ENCODE assay signal across 12 cellular contexts in genomic region chr15:39079296-39079834, GRCh38.
DNase-seq lines count a peak whose midpoint lies in the region; ATAC-seq, FAIRE-seq and TF ChIP-seq lines count a peak whose summit lies in the region.
"Had no signal": no experiment of that assay in that cellular context is flagged by ENCODE, and none has a peak within 500 bp of the region (broad histone marks: within the 10 kb centered on the region; RNA-seq: fewer than 3 reads in every experiment).

No MANE protein-coding gene starts in this region.

- H3K27me3 ChIP-seq in osteoblast (ENCODE audit: insufficient read depth, low read length) = no peaks in the 10 kb centered on the region
- no peaks in the 10 kb centered on the region for H3K27me3 ChIP-seq in gastrocnemius medialis

- ATAC-seq in T-helper 17 cell = no peak
- no peak for ATAC-seq in gastrocnemius medialis
- no peak for ATAC-seq in left lobe of liver
- ATAC-seq: activated CD8-positive, alpha-beta T cell treated with anti-CD3 and anti-CD28 coated beads for 36 hours; right cardiac atrium had no signal

- no peaks in the 10 kb centered on the region for H3K4me1 Mint-ChIP-seq in T-helper 17 cell
- H3K4me1 Mint-ChIP-seq: activated naive CD4-positive, alpha-beta T cell treated with anti-CD3 and anti-CD28 coated beads, Interleukin-2, amount 10 ng/mL, durations not matched to agents 7 days and 5 days had no signal

- TF ChIP-seq CTCF in osteoblast (IDR thresholded peaks at IDR 0.05; ENCODE audit: extremely low read depth, low read depth, low read length) = no peak
- no peak for TF ChIP-seq CTCF in gastrocnemius medialis (IDR thresholded peaks at IDR 0.05 in 4 of 5, conservative IDR thresholded peaks at IDR 0.05 in 1 of 5)

- H3K27ac ChIP-seq in epithelial cell of prostate = peak overlapping the region; percentile 34
- H3K27ac ChIP-seq in osteoblast (ENCODE audit: low read depth, low read length) = peak overlapping the region; percentile 69
- no peak overlapping the region for H3K27ac ChIP-seq in gastrocnemius medialis

- no peak overlapping the region for H3K4me3 Mint-ChIP-seq in T-helper 17 cell
- H3K4me3 Mint-ChIP-seq: activated CD8-positive, alpha-beta T cell treated with anti-CD3 and anti-CD28 coated beads for 36 hours; activated naive CD4-positive, alpha-beta T cell treated with anti-CD3 and anti-CD28 coated beads, Interleukin-2, amount 10 ng/mL, durations not matched to agents 7 days and 5 days had no signal

- no peaks in the 10 kb centered on the region for H4K20me1 ChIP-seq in osteoblast (ENCODE audit: insufficient read depth, low read length)

- H2AFZ ChIP-seq in osteoblast (ENCODE audit: low read length) = no peak overlapping the region

- intact Hi-C loops in gastrocnemius medialis (cut with DNase I; ENCODE audit: low total_unique reads) = no loop called here

- H3K4me3 ChIP-seq in osteoblast (ENCODE audit: insufficient read depth, low read length) (no peak overlapping the region), gastrocnemius medialis (no peak overlapping the region)

- no peaks in the 10 kb centered on the region for H3K79me2 ChIP-seq in osteoblast (ENCODE audit: insufficient read depth, low read length)

- H3K4me1 ChIP-seq in osteoblast (ENCODE audit: insufficient read depth, low read length) (peaks cover 15% of the 10 kb centered on the region), gastrocnemius medialis (no peaks in the 10 kb centered on the region)

- H3K4me2 ChIP-seq in osteoblast (ENCODE audit: insufficient read depth, low read length) = peak overlapping the region; percentile 16

- H3K27ac Mint-ChIP-seq in T-helper 17 cell = no peak overlapping the region
- H3K27ac Mint-ChIP-seq: activated CD8-positive, alpha-beta T cell treated with anti-CD3 and anti-CD28 coated beads for 36 hours; activated naive CD4-positive, alpha-beta T cell treated with anti-CD3 and anti-CD28 coated beads, Interleukin-2, amount 10 ng/mL, durations not matched to agents 7 days and 5 days had no signal

- no peaks in the 10 kb centered on the region for H3K36me3 Mint-ChIP-seq in T-helper 17 cell (ENCODE audit: low read depth)
- H3K36me3 Mint-ChIP-seq: activated naive CD4-positive, alpha-beta T cell treated with anti-CD3 and anti-CD28 coated beads, Interleukin-2, amount 10 ng/mL, durations not matched to agents 7 days and 5 days had no signal

- TF ChIP-seq POLR2A in gastrocnemius medialis (IDR thresholded peaks at IDR 0.05) = no peak

- in situ Hi-C loops in gastrocnemius medialis (cut with MboI; ENCODE audit: low sequenced_read_pairs in 4 of 4) = no loop called here

- DNase-seq in ELR (ENCODE audit: low read depth) (peak; percentile 81), RCC 7860 (ENCODE audit: low spot score) (peak; percentile 91), epithelial cell of prostate (ENCODE audit: low read depth, low spot score) (peak; percentile 8), osteoblast (ENCODE audit: insufficient read length, low spot score, missing footprints) (peak; percentile 38), T-helper 17 cell (no peak), gastrocnemius medialis (no peak), left lobe of liver (ENCODE audit: low spot score) (no peak), epidermal melanocyte (ENCODE audit: insufficient read length, low spot score) (no peak)
- DNase-seq: activated CD8-positive, alpha-beta T cell treated with anti-CD3 and anti-CD28 coated beads for 36 hours; activated naive CD4-positive, alpha-beta T cell treated with anti-CD3 and anti-CD28 coated beads, Interleukin-2, amount 10 ng/mL, durations not matched to agents 7 days and 5 days; right cardiac atrium had no signal

- H3K36me3 ChIP-seq in osteoblast (ENCODE audit: insufficient read depth, low read length) = no peaks in the 10 kb centered on the region
- H3K36me3 ChIP-seq in gastrocnemius medialis = no peaks in the 10 kb centered on the region

- peaks cover 28% of the 10 kb centered on the region for H3K27me3 Mint-ChIP-seq in T-helper 17 cell

- H3K9me3 ChIP-seq in osteoblast (ENCODE audit: low read depth, low read length) (no peaks in the 10 kb centered on the region), T-helper 17 cell (ENCODE audit: control insufficient read depth, low read length, poor library complexity, severe bottlenecking) (no peaks in the 10 kb centered on the region), gastrocnemius medialis (no peaks in the 10 kb centered on the region)

- peak; percentile 91 for FAIRE-seq in RCC 7860 (lab: Jason Lieb, UNC)
- FAIRE-seq: GM12892 had no signal

Comparison
In these comparisons a context has a peak if more than half of its experiments do, and no peak if none do; other contexts are left out.
1. DNase-seq: peak in ELR (single experiment), RCC 7860 (single experiment), epithelial cell of prostate (single experiment) and osteoblast (single experiment); none in T-helper 17 cell (0 of 3), gastrocnemius medialis (0 of 2), left lobe of liver (single experiment) and epidermal melanocyte (single experiment).
2. H3K27ac ChIP-seq: peak in epithelial cell of prostate (single experiment) and osteoblast (single experiment); none in gastrocnemius medialis (0 of 4).